ENCODE assay signal across 7 cellular contexts in the genomic region with DNA sequence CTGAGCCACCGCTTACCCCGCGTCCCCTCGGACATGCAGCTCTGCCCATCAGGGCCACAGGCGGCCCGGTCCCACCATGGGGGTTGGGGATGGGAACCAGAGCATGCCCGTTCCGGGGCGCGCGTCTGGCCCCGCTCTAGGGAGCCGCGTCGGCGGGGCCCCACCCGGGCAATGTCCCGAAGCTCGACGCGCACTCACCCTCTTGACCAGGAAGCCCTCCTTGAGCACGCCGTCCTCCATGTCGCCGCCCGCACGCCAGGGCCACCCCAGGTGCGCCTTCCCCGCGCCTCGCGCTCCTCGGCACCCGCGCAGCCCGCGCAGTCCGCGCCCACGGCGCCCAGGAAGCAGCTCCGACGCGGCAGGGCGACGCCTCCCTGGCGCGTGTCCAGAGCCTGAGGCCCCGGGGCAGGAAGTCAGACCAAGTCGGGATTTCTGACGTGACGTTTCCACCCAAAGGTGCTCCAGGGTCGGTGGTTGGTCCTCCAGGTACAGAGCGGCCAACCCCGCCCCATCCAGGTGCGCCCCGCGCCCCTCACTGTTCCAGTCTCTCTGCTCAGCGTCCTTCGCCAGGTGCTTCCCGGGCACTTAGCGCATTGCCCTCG. TPM values are rescaled to one million over a fixed set of nuclear protein-coding genes. Genes with fewer than 3 reads are reported as not detected.
DNase-seq lines count a peak whose midpoint lies in the region; ATAC-seq, FAIRE-seq and TF ChIP-seq lines count a peak whose summit lies in the region.

TSS of gene PLEK2 (minus strand) at position 346 of the 602 bp plus-strand sequence. CDS start at position 240, 106 bp downstream.

- H3K27ac Mint-ChIP-seq in activated CD4-positive, alpha-beta T cell treated with anti-CD3 and anti-CD28 coated beads, Interleukin-2, amount 10 ng/mL, durations not matched to agents 24 days and 14 days: no peak within 1 kb of the TSS
- H3K27ac Mint-ChIP-seq in natural killer cell treated with Interleukin-12 subunit alpha and Interleukin-12 subunit beta and Interleukin-15 and Interleukin-18, amount 100 ng/mL, for 72 hours: no peak within 1 kb of the TSS

- TF ChIP-seq RAD21 in H1 (IDR thresholded peaks at IDR 0.05 in 1 of 2, conservative IDR thresholded peaks at IDR 0.05 in 1 of 2; ENCODE audit: low read depth in 2 of 2, low read length in 2 of 2): no peak

- H2BK120ac ChIP-seq in H1 (replicated peaks; ENCODE audit: low read depth, low read length): no peak within 1 kb of the TSS

- CTCF ChIA-PET in H1 (lab: Charles Lee; ENCODE audit: partially characterized antibody): interaction anchor here (1.1 to 3.1 kb wide), 5 partner anchors 9 to 188 kb away, joined by 3 to 18 read pairs (median 4); partner anchors contain the start of gene PIGH

- no peaks in the 10 kb centered on the region for H3K36me3 Mint-ChIP-seq in activated CD4-positive, alpha-beta T cell treated with anti-CD3 and anti-CD28 coated beads, Interleukin-2, amount 10 ng/mL, durations not matched to agents 24 days and 14 days (ENCODE audit: low read depth)
- no peaks in the 10 kb centered on the region for H3K36me3 Mint-ChIP-seq in natural killer cell treated with Interleukin-12 subunit alpha and Interleukin-12 subunit beta and Interleukin-15 and Interleukin-18, amount 100 ng/mL, for 72 hours

- peaks cover 0 to 20% (median 13%) of the 10 kb centered on the region in 4 experiments; a peak in 6 of 7 replicates for H3K27me3 ChIP-seq in H1 (replicated peaks in 1 of 4; ENCODE audit: control insufficient read depth in 3 of 4, extremely low read depth in 1 of 4, insufficient read depth in 3 of 4, low read length in 3 of 4)
- H3K27me3 ChIP-seq in upper lobe of right lung: peaks cover 7% of the 10 kb centered on the region

- H2AFZ ChIP-seq in H1 (ENCODE audit: low read length): peak within 1 kb of the TSS; percentile 48; the same call in 1 of the 2 replicates

- no peaks in the 10 kb centered on the region for H3K36me3 ChIP-seq in H1 (ENCODE audit: control insufficient read depth in 2 of 4, insufficient read depth in 4 of 4, low read length in 3 of 4)
- H3K36me3 ChIP-seq in upper lobe of right lung: no peaks in the 10 kb centered on the region

- POLR2A ChIA-PET in H1 (lab: Charles Lee; ENCODE audit: partially characterized antibody): interaction anchor here (1.6 kb wide), 1 partner anchor 121 kb away, joined by 3 read pairs; the partner anchor contains the start of gene PLEKHH1

- peak within 1 kb of the TSS; percentile 76 to 88 for H3K4me2 ChIP-seq in H1 (ENCODE audit: insufficient read depth in 1 of 2, low read depth in 2 of 2, low read length in 2 of 2)

- peaks cover 8% of the 10 kb centered on the region for H3K4me1 Mint-ChIP-seq in activated CD4-positive, alpha-beta T cell treated with anti-CD3 and anti-CD28 coated beads, Interleukin-2, amount 10 ng/mL, durations not matched to agents 24 days and 14 days
- H3K4me1 Mint-ChIP-seq in natural killer cell treated with Interleukin-12 subunit alpha and Interleukin-12 subunit beta and Interleukin-15 and Interleukin-18, amount 100 ng/mL, for 72 hours (ENCODE audit: low read depth in 2 of 2): no peaks in the 10 kb centered on the region

- peak within 1 kb of the TSS; percentile 70 for H3K4me3 Mint-ChIP-seq in activated CD4-positive, alpha-beta T cell treated with anti-CD3 and anti-CD28 coated beads, Interleukin-2, amount 10 ng/mL, durations not matched to agents 24 days and 14 days
- H3K4me3 Mint-ChIP-seq in natural killer cell treated with Interleukin-12 subunit alpha and Interleukin-12 subunit beta and Interleukin-15 and Interleukin-18, amount 100 ng/mL, for 72 hours: peak within 1 kb of the TSS; percentile 30

- H3K9ac ChIP-seq in H1 (replicated peaks in 1 of 4; ENCODE audit: extremely low read depth in 1 of 4, low read depth in 3 of 4, low read length in 3 of 4): no peak within 1 kb of the TSS

- ATAC-seq in natural killer cell treated with Interleukin-12 subunit alpha and Interleukin-12 subunit beta and Interleukin-15 and Interleukin-18, amount 100 ng/mL, for 72 hours: peak; percentile 53 to 55
- peak; percentile 83 for ATAC-seq in upper lobe of right lung

- H3K9me3 ChIP-seq in H1 (ENCODE audit: insufficient read depth in 2 of 2, low read depth in 1 of 2, low read length in 1 of 2) (no peaks in the 10 kb centered on the region), upper lobe of right lung (no peaks in the 10 kb centered on the region)

- H3K23me2 ChIP-seq in H1 (ENCODE audit: low read depth, low read length): peaks cover 8% of the 10 kb centered on the region; the same call in 1 of the 2 replicates

- no peaks in the 10 kb centered on the region for H3K79me1 ChIP-seq in H1 (ENCODE audit: low read depth, low read length)

- peak within 1 kb of the TSS; percentile 29; the same call in 1 of the 2 replicates for H2BK15ac ChIP-seq in H1 (ENCODE audit: low read length)

- peak within 1 kb of the TSS; percentile 68; the same call in 1 of the 2 replicates for H2BK12ac ChIP-seq in H1 (ENCODE audit: low read depth, low read length)

- H2BK5ac ChIP-seq in H1 (ENCODE audit: low read depth, low read length): no peak within 1 kb of the TSS

- H4K91ac ChIP-seq in H1 (replicated peaks; ENCODE audit: insufficient read length, low read length): peak within 1 kb of the TSS; percentile 69

- no peaks in the 10 kb centered on the region for H3K79me2 ChIP-seq in H1 (ENCODE audit: control insufficient read depth in 1 of 2, insufficient read depth in 2 of 2, low read length in 2 of 2)

- H3K4me3 ChIP-seq in LNCaP clone FGC (ENCODE audit: low read depth, low read length) (0 out of 2 replicates have a peak within 1 kb of the TSS, but pooled peaks have one; percentile 4), H1 (ENCODE audit: extremely low read depth in 1 of 4, insufficient read depth in 2 of 4, low read depth in 3 of 4, low read length in 4 of 4) (peak within 1 kb of the TSS; percentile 39 to 64 (median 40)), upper lobe of right lung (peak within 1 kb of the TSS; percentile 45)

- intact Hi-C loops in activated CD4-positive, alpha-beta T cell treated with anti-CD3 and anti-CD28 coated beads, Interleukin-2, amount 10 ng/mL, durations not matched to agents 24 days and 14 days (cut with micrococcal nuclease): no loop called here
- intact Hi-C loops in upper lobe of right lung (cut with DNase I): no loop called here

- no peak for DNase-seq in LNCaP clone FGC (ENCODE audit: low read depth)
- DNase-seq in activated CD4-positive, alpha-beta T cell treated with anti-CD3 and anti-CD28 coated beads, Interleukin-2, amount 10 ng/mL, durations not matched to agents 24 days and 14 days: peak; percentile 79
- DNase-seq in H1 (ENCODE audit: low read depth in 1 of 2, low spot score in 2 of 2): peak in 1 of 2 experiments; percentile 67
- DNase-seq in natural killer cell treated with Interleukin-12 subunit alpha and Interleukin-12 subunit beta and Interleukin-15 and Interleukin-18, amount 100 ng/mL, for 72 hours (ENCODE audit: low spot score): no peak
- peak; percentile 89 for DNase-seq in upper lobe of right lung
- no peak for DNase-seq in SKM-1 treated with dmso at 0.1 percent for 144 hours (lab: John Stamatoyannopoulos, UW; ENCODE audit: unreplicated experiment)
- DNase-seq in putamen (ENCODE audit: low spot score): no peak

- peaks cover 12% of the 10 kb centered on the region for H3K27me3 Mint-ChIP-seq in activated CD4-positive, alpha-beta T cell treated with anti-CD3 and anti-CD28 coated beads, Interleukin-2, amount 10 ng/mL, durations not matched to agents 24 days and 14 days
- H3K27me3 Mint-ChIP-seq in natural killer cell treated with Interleukin-12 subunit alpha and Interleukin-12 subunit beta and Interleukin-15 and Interleukin-18, amount 100 ng/mL, for 72 hours: peaks cover 0 to 17% of the 10 kb centered on the region in 2 donors

- no peak within 1 kb of the TSS for H3K4ac ChIP-seq in H1 (replicated peaks; ENCODE audit: insufficient read length, low read depth, low read length)

- TF ChIP-seq CTCF in LNCaP clone FGC (IDR thresholded peaks at IDR 0.05; ENCODE audit: control insufficient read depth, extremely low read depth, insufficient read depth) (no peak), H1 (IDR thresholded peaks at IDR 0.05; ENCODE audit: control extremely low read depth in 1 of 3, insufficient read depth in 1 of 3, low read depth in 1 of 3, low read length in 3 of 3) (no peak), upper lobe of right lung (IDR thresholded peaks at IDR 0.05) (no peak)

- H4K8ac ChIP-seq in H1 (ENCODE audit: extremely low read depth, insufficient read depth, low read length): peak within 1 kb of the TSS; percentile 62; the same call in 1 of the 2 replicates

- H3K4me1 ChIP-seq in H1 (replicated peaks in 1 of 4; ENCODE audit: control insufficient read depth in 3 of 4, insufficient read depth in 4 of 4, low read length in 3 of 4) (peaks cover 0 to 3% (median 0%) of the 10 kb centered on the region in 4 experiments; a peak in 3 of 7 replicates), upper lobe of right lung (no peaks in the 10 kb centered on the region)

- no peaks in the 10 kb centered on the region for H3K9me3 Mint-ChIP-seq in activated CD4-positive, alpha-beta T cell treated with anti-CD3 and anti-CD28 coated beads, Interleukin-2, amount 10 ng/mL, durations not matched to agents 24 days and 14 days
- no peaks in the 10 kb centered on the region for H3K9me3 Mint-ChIP-seq in natural killer cell treated with Interleukin-12 subunit alpha and Interleukin-12 subunit beta and Interleukin-15 and Interleukin-18, amount 100 ng/mL, for 72 hours

- H3K14ac ChIP-seq in H1 (ENCODE audit: insufficient read length): no peak within 1 kb of the TSS

- H3K18ac ChIP-seq in H1 (ENCODE audit: extremely low read depth, low read length): peak within 1 kb of the TSS; percentile 60

- no peak within 1 kb of the TSS for H3K23ac ChIP-seq in H1 (ENCODE audit: insufficient read length)

- H3K27ac ChIP-seq in H1 (ENCODE audit: low read depth, low read length): no peak within 1 kb of the TSS
- no peak within 1 kb of the TSS for H3K27ac ChIP-seq in upper lobe of right lung

- H3K56ac ChIP-seq in H1 (replicated peaks; ENCODE audit: insufficient read length, low read depth, low read length): no peak within 1 kb of the TSS

- no peak within 1 kb of the TSS for H2AK5ac ChIP-seq in H1 (ENCODE audit: low read depth, low read length)

- no peak for FAIRE-seq in H1 (lab: Jason Lieb, UNC)

- H4K5ac ChIP-seq in H1 (ENCODE audit: insufficient read length, low read depth, low read length): no peak within 1 kb of the TSS

- no peak within 1 kb of the TSS for H2BK20ac ChIP-seq in H1 (ENCODE audit: low read length)

- TF ChIP-seq POLR2A in H1 (IDR thresholded peaks at IDR 0.05; ENCODE audit: control extremely low read depth in 1 of 2, low read depth in 2 of 2, low read length in 2 of 2): no peak

- peaks cover 0 to 2% of the 10 kb centered on the region in 2 experiments for H4K20me1 ChIP-seq in H1 (replicated peaks in 1 of 2; ENCODE audit: control insufficient read depth in 1 of 2, insufficient read depth in 2 of 2, low read length in 2 of 2)

- WGBS in H1 (ENCODE audit: extremely low coverage in 1 of 2, insufficient coverage in 1 of 2, insufficient read length in 1 of 2, insufficient replicate concordance in 2 of 2, low coverage in 1 of 2, low lambda C conversion rate in 2 of 2, missing lambda C conversion rate in 1 of 2), 2 experiments: 46% methylated on average over 49 of the region's 63 CpGs; no CpG with 5 or more reads in 1 of the 2 experiments

- no peak for TF ChIP-seq EP300 in H1 (IDR thresholded peaks at IDR 0.05; ENCODE audit: borderline replicate concordance in 1 of 2, low read depth in 2 of 2, low read length in 2 of 2)

RNA-seq across cellular contexts. Expression of gene PLEK2, which starts in this region (rescaled TPM):
- total RNA-seq in activated CD4-positive, alpha-beta T cell treated with anti-CD3 and anti-CD28 coated beads, Interleukin-2, amount 10 ng/mL, durations not matched to agents 24 days and 14 days: 0.95 and 1.7 TPM in 2 replicates
- 2.1 and 2.9 TPM in 2 replicates for total RNA-seq in H1 (2021; fragmentation: NEBNext Ultra II Directional; extraction: Animal tissue kit (Norgen Biotek cat#: 25700))
- 0.41 and 0.49 TPM in 2 replicates for polyA plus RNA-seq in H1 (2011; rRNA removed)
- 0.47 TPM for polyA plus RNA-seq in H1 (2011; cell fraction: cytosol; rRNA removed)
- polyA plus RNA-seq in H1 (2011; cell fraction: nucleus; rRNA removed): 0.29 TPM
- polyA plus RNA-seq in H1 (2012, experiment 1 of 2): 0.92 to 1.1 TPM (median 0.99 TPM) in 4 replicates
- polyA plus RNA-seq in H1 (2012, experiment 2 of 2): 0.34 TPM
- 1.5 TPM for polyA plus RNA-seq in H1 (2013, experiment 1 of 2)
- 1.6 TPM for polyA plus RNA-seq in H1 (2013, experiment 2 of 2)
- polyA minus RNA-seq in H1 (2011; rRNA and poly(A)+ RNA removed): 2.0 and 2.5 TPM in 2 replicates
- not detected for polyA minus RNA-seq in H1 (2011; cell fraction: cytosol; rRNA and poly(A)+ RNA removed)
- not detected for polyA minus RNA-seq in H1 (2011; cell fraction: nucleus; rRNA and poly(A)+ RNA removed)
- not detected for total RNA-seq in natural killer cell treated with Interleukin-12 subunit alpha and Interleukin-12 subunit beta and Interleukin-15 and Interleukin-18, amount 100 ng/mL, for 72 hours
- 2.5 TPM for total RNA-seq in upper lobe of right lung

Comparison
In these comparisons a context has a peak if more than half of its experiments do, and no peak if none do; other contexts are left out.
1. Peak in ATAC-seq in natural killer cell treated with Interleukin-12 subunit alpha and Interleukin-12 subunit beta and Interleukin-15 and Interleukin-18, amount 100 ng/mL, for 72 hours; RNA of the gene not detected or under 1 TPM.
2. DNase-seq: peak in activated CD4-positive, alpha-beta T cell treated with anti-CD3 and anti-CD28 coated beads, Interleukin-2, amount 10 ng/mL, durations not matched to agents 24 days and 14 days (single experiment) and upper lobe of right lung (single experiment); none in LNCaP clone FGC (single experiment), natural killer cell treated with Interleukin-12 subunit alpha and Interleukin-12 subunit beta and Interleukin-15 and Interleukin-18, amount 100 ng/mL, for 72 hours (single experiment), SKM-1 treated with dmso at 0.1 percent for 144 hours (single experiment) and putamen (single experiment).
3. Peak in every context shown above with its lines, with median percentiles within 50 percentile points of each other: H3K4me3 ChIP-seq.